In the genomic region with DNA sequence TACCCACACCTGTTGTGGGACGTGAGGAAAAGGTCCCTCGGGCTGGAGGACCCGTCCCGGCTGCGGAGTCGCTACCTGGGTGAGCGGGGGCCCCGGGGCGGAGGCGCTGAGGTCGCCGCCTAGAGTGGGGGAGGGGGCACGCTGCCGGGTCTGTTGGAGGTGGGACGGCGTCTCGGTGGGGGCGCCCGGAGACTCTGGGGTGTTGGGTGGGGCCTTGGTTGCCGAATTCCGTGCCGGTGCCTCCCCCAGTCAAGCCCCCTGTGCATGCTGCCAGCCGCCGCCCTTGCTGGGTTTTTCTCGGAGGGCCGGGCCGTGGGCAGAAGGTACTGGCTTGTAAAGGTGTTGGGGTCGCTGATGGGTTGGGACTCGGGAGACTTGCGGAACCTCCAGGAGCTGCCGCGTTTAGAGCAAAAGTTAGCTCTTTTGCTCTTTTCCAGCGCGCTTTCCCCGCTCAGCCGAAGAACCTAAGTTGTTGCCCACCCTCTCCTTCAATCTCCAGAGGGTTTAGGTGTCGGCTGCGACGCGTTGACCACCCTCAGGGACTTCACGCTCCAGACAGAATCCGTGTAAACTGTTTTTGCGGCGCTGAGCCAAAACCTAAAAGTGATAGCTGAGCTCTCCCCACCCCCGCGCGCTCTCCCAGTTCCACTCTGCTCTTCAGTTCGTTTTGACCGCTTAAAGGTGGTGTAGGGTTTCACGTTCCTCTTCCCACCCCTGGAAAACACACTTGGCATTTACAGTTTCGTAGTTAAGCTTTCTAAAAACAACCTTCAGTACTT, we compare ENCODE assay signal across 8 cellular contexts. TPM values are rescaled to one million over a fixed set of nuclear protein-coding genes. Genes with fewer than 3 reads are reported as not detected.
A peak's percentile ranks its signal among the peaks of the same experiment; 100 is the strongest.
DNase-seq lines count a peak whose midpoint lies in the region; ATAC-seq lines count a peak whose summit lies in the region.

A gene (minus strand): TSS at position 143 of the 779 bp plus-strand sequence. CDS start 1,231 bp downstream, outside the sequence.

- intact Hi-C loops in left colon (cut with DNase I, micrococcal nuclease) = loop anchor here in 1 of 2 donors (10.0 kb wide), 1 partner anchor 222 kb away; no protein-coding TSS in a partner anchor

- ATAC-seq in HG03064 (IDR thresholded peaks at IDR 0.05; ENCODE audit: low read depth, unreplicated experiment) (peak; percentile 7), left colon (peak; percentile 19)

- peak within 1 kb of the TSS; percentile 99 for H3K27ac ChIP-seq in cingulate gyrus (ENCODE audit: low read depth, low read length)

- DNase-seq in NCI-H1417 (lab: John Stamatoyannopoulos, UW) (peak; percentile 85 to 91 (median 88)), NCI-H1417 treated with DMSO at 0.1 percent for 48 hours (lab: John Stamatoyannopoulos, UW) (no peak), NCI-H345 (lab: John Stamatoyannopoulos, UW) (peak; percentile 73), left colon (peak; percentile 72 to 83)
- DNase-seq in activated CD4-positive, CD25-positive, alpha-beta regulatory T cell treated with anti-CD3 and anti-CD28 coated beads, Interleukin-2, amount 50 U/mL, for 72 hours = peak; percentile 66
- peak; percentile 18 to 45 for DNase-seq in stimulated activated CD4-positive, alpha-beta T cell treated with anti-CD3 and anti-CD28 coated beads, Interleukin-1b, Interleukin-23, amount 100 ng/mL, for 4 hours (ENCODE audit: low read depth in 2 of 2)

RNA-seq across cellular contexts. Expression of the gene that starts here (rescaled TPM):
- total RNA-seq in left colon = 100 to 1,000 TPM; 162 to 164 TPM
